Comparison of ENCODE assay signal across 27 cellular contexts in the genomic region with DNA sequence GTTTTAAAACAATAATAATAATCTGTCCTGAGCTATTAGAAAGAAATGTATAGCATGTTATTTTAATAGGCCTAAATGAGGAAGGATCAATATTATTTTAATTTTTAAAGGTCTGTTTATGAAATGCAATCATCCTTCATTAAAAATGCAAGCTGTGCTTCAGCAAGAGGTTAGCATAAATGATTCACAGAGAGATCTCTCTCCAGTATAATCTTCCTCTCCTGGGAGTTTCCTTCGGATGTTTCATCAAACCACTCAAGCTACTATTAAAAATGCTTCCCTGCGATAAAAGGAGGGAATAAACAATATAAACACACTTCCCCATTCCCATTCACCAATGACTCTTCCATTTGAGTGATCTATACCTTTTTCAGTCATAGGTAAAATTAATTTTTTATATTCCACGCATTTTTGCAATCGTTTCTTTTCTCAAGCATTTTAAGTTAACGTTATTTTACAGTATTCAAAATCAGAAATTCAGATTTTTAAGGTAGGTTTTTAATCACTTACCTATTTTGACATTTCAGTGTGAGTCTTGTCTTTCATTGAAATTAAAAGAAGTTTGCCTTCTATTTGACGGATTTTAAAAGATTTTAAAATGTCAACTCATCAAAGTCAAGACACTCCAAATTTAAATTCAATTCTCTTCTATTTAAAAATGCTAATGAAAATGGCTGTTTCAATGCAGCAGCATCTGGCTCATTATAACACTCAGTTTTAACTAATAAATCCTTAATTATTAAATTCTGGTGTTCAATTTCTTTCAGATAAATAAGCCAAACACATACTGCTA.
DNase-seq lines count a peak whose midpoint lies in the region; ATAC-seq, FAIRE-seq and TF ChIP-seq lines count a peak whose summit lies in the region.
"Had no signal": no experiment of that assay in that cellular context is flagged by ENCODE, and none has a peak within 500 bp of the region (broad histone marks: within the 10 kb centered on the region; RNA-seq: fewer than 3 reads in every experiment).

No MANE protein-coding gene starts in this region.

- H3K27ac ChIP-seq in A673 (ENCODE audit: low read depth, low read length, poor library complexity, severe bottlenecking) (no peak overlapping the region), heart right ventricle (no peak overlapping the region), left lung (no peak overlapping the region)
- H3K27ac ChIP-seq: body of pancreas, foreskin keratinocyte, VCaP had no signal

- 78 to 83% methylated on average over 6 of the region's 6 CpGs for WGBS in heart right ventricle, 2 donors

- H3K36me3 ChIP-seq in A673 (ENCODE audit: insufficient read depth, low read length, poor library complexity, severe bottlenecking) (no peaks in the 10 kb centered on the region), heart right ventricle (no peaks in the 10 kb centered on the region), left lung (no peaks in the 10 kb centered on the region)
- H3K36me3 ChIP-seq: BE2C had no signal

- POLR2A ChIA-PET in A673 (lab: Charles Lee; ENCODE audit: low non-redundant PET), result no interaction called here

- TF ChIP-seq CTCF in A673 (conservative IDR thresholded peaks at IDR 0.05; ENCODE audit: low read depth, low read length), result no peak
- no peak for TF ChIP-seq CTCF in heart right ventricle (IDR thresholded peaks at IDR 0.05)
- no peak for TF ChIP-seq CTCF in left lung (IDR thresholded peaks at IDR 0.05)

- ATAC-seq in HG03139 (IDR thresholded peaks at IDR 0.05; ENCODE audit: unreplicated experiment), result no peak
- ATAC-seq in heart right ventricle, result no peak
- no peak for ATAC-seq in left lung
- ATAC-seq: body of pancreas; foreskin keratinocyte; naive thymus-derived CD8-positive, alpha-beta T cell; Panc1; stimulated activated memory B cell treated with anti-CD40 and anti-IgM and Interleukin-4, amounts not matched to agents 10 μg/mL and 1 μg/mL and 100 μg/mL, for 72 hours had no signal

- CTCF ChIA-PET in A673 (lab: Charles Lee), result no interaction called here

- H3K4me3 ChIP-seq in A673 (ENCODE audit: low read depth, low read length, poor library complexity, severe bottlenecking) (no peak overlapping the region), heart right ventricle (no peak overlapping the region), left lung (no peak overlapping the region)
- H3K4me3 ChIP-seq: body of pancreas, lung had no signal

- H3K9me3 ChIP-seq in A673 (ENCODE audit: low read depth, low read length, poor library complexity, severe bottlenecking) (no peaks in the 10 kb centered on the region), heart right ventricle (no peaks in the 10 kb centered on the region), left lung (no peaks in the 10 kb centered on the region)
- H3K9me3 ChIP-seq: BE2C, body of pancreas had no signal

- peak; percentile 57 for DNase-seq in A673 (ENCODE audit: low spot score)
- peak; percentile 41 for DNase-seq in amniotic epithelial cell (ENCODE audit: low read depth)
- peak; percentile 25 for DNase-seq in kidney tubule cell (ENCODE audit: low spot score)
- DNase-seq in NCI-H774 (lab: John Stamatoyannopoulos, UW), result no peak
- no peak for DNase-seq in heart right ventricle
- no peak for DNase-seq in left lung
- DNase-seq: activated CD4-positive, alpha-beta T cell treated with anti-CD3 and anti-CD28 coated beads, Interleukin-2, amount 10 ng/mL, durations not matched to agents 7 days and 5 days; activated T-cell treated with anti-CD3 and anti-CD28 coated beads, Interleukin-2, amount 50 U/mL, for 48 hours; BE2C; body of pancreas; cerebellar nuclear complex; dermis blood vessel endothelial cell; endodermal cell; foreskin keratinocyte; GF-D8; naive thymus-derived CD8-positive, alpha-beta T cell; NCI-H1105; NCI-H187; SHP77 treated with DMSO at 0.1 percent for 48 hours; substantia nigra; trophoblast cell had no signal

- no TSS peak for BruUV-seq in A673 (replicated peaks; lab: Mats Ljungman, UMichigan)

- H3K27me3 ChIP-seq in A673 (replicated peaks; ENCODE audit: insufficient read depth, low read depth, low read length, poor library complexity) (no peaks in the 10 kb centered on the region), heart right ventricle (no peaks in the 10 kb centered on the region), left lung (no peaks in the 10 kb centered on the region)
- H3K27me3 ChIP-seq: BE2C, body of pancreas, foreskin keratinocyte had no signal

- intact Hi-C loops in A673 (cut with micrococcal nuclease; ENCODE audit: unreplicated experiment), result no loop called here
- intact Hi-C loops in heart right ventricle (cut with DNase I), result loop anchor here in 1 of 10 donors (10.0 kb wide), 1 partner anchor 92 kb away; no protein-coding TSS in a partner anchor
- intact Hi-C loops in left lung (cut with DNase I), result no loop called here

- peak; percentile 91 for FAIRE-seq in G401.6 (lab: Jason Lieb, UNC)

- peaks cover 61% of the 10 kb centered on the region for H3K4me1 ChIP-seq in A673 (ENCODE audit: insufficient read depth, low read length, poor library complexity, severe bottlenecking)
- H3K4me1 ChIP-seq in heart right ventricle, result peaks cover 0 to 32% (median 6%) of the 10 kb centered on the region in 9 donors
- no peaks in the 10 kb centered on the region for H3K4me1 ChIP-seq in left lung
- H3K4me1 ChIP-seq: body of pancreas, foreskin keratinocyte had no signal

Comparison
In these comparisons a context has a peak if more than half of its experiments do, and no peak if none do; other contexts are left out.
1. DNase-seq: peak in A673 (single experiment), amniotic epithelial cell (single experiment) and kidney tubule cell (single experiment); none in NCI-H774 (single experiment), heart right ventricle (0 of 2) and left lung (0 of 2).